Comparison of ENCODE assay signal across 37 cellular contexts in genomic region chr7:139562972-139563565, GRCh38. TPM values are rescaled to one million over a fixed set of nuclear protein-coding genes. Genes with fewer than 3 reads are reported as not detected.
DNase-seq lines count a peak whose midpoint lies in the region; ATAC-seq, FAIRE-seq and TF ChIP-seq lines count a peak whose summit lies in the region.
"Had no signal": no experiment of that assay in that cellular context is flagged by ENCODE, and none has a peak within 500 bp of the region (broad histone marks: within the 10 kb centered on the region; RNA-seq: fewer than 3 reads in every experiment).

No MANE protein-coding gene starts in this region.

- H4K20me1 ChIP-seq in K562 (replicated peaks; ENCODE audit: control insufficient read depth, insufficient read depth, low read length) = no peaks in the 10 kb centered on the region

- no peak for FAIRE-seq in K562 (lab: Jason Lieb, UNC)
- FAIRE-seq: A549, bronchial epithelial cell, GM12878, GM19239, H54, urothelium cell line had no signal

- no peaks in the 10 kb centered on the region for H3K27me3 Mint-ChIP-seq in MCF 10A (ENCODE audit: insufficient read depth, unreplicated experiment)
- peaks cover 1 to 4% of the 10 kb centered on the region in 2 donors for H3K27me3 Mint-ChIP-seq in CD4-positive, alpha-beta memory T cell
- H3K27me3 Mint-ChIP-seq: activated naive CD8-positive, alpha-beta T cell treated with anti-CD3 and anti-CD28 coated beads for 36 hours had no signal

- in situ Hi-C loops in K562 (cut with MboI) = no loop called here

- no peak overlapping the region for H2AFZ ChIP-seq in K562 (ENCODE audit: low read depth, low read length)
- H2AFZ ChIP-seq: parathyroid adenoma had no signal

- H3K27ac ChIP-seq in breast epithelium (no peak overlapping the region), K562 (ENCODE audit: extremely low read depth, low read depth, low read length) (no peak overlapping the region), substantia nigra (ENCODE audit: low read depth, low read length, poor library complexity, severe bottlenecking) (no peak overlapping the region)
- no peak overlapping the region for H3K27ac ChIP-seq in CD4-positive, alpha-beta memory T cell (ENCODE audit: low read depth, low read length)
- H3K27ac ChIP-seq: A549, colonic mucosa, HL-60, KMS-11, parathyroid adenoma, VCaP had no signal

- H3K36me3 ChIP-seq in breast epithelium = no peaks in the 10 kb centered on the region
- no peaks in the 10 kb centered on the region for H3K36me3 ChIP-seq in CD4-positive, alpha-beta memory T cell (ENCODE audit: insufficient read depth, low read length)
- no peaks in the 10 kb centered on the region for H3K36me3 ChIP-seq in K562 (ENCODE audit: control insufficient read depth, insufficient read depth, low read length)
- H3K36me3 ChIP-seq: colonic mucosa had no signal

- no peak for TF ChIP-seq CTCF in MCF 10A (IDR thresholded peaks at IDR 0.05; ENCODE audit: unreplicated experiment)
- no peak for TF ChIP-seq CTCF in breast epithelium (IDR thresholded peaks at IDR 0.05)
- TF ChIP-seq CTCF in K562 (IDR thresholded peaks at IDR 0.05 in 2 of 3, conservative IDR thresholded peaks at IDR 0.05 in 1 of 3; ENCODE audit: insufficient read depth in 2 of 3, low read depth in 1 of 3, low read length in 3 of 3) = no peak

- H3K4me3 ChIP-seq in breast epithelium = no peak overlapping the region
- H3K4me3 ChIP-seq in CD4-positive, alpha-beta memory T cell (ENCODE audit: low read length in 2 of 2) = no peak overlapping the region
- no peak overlapping the region for H3K4me3 ChIP-seq in K562
- H3K4me3 ChIP-seq: A549, colonic mucosa, GM12878, smooth muscle cell had no signal

- H3K4me1 Mint-ChIP-seq in MCF 10A (ENCODE audit: insufficient read depth, unreplicated experiment) = no peaks in the 10 kb centered on the region
- H3K4me1 Mint-ChIP-seq in CD4-positive, alpha-beta memory T cell = peaks cover 12 to 45% (median 17%) of the 10 kb centered on the region in 4 donors

- peaks cover 41% of the 10 kb centered on the region for H3K36me3 Mint-ChIP-seq in MCF 10A (ENCODE audit: insufficient read depth, unreplicated experiment)
- peaks cover 6 to 22% of the 10 kb centered on the region in 2 donors for H3K36me3 Mint-ChIP-seq in CD4-positive, alpha-beta memory T cell

- H3K9me1 ChIP-seq in K562 (ENCODE audit: control insufficient read depth, insufficient read depth, low read length) = no peaks in the 10 kb centered on the region

- no peak for TF ChIP-seq EP300 in K562 (IDR thresholded peaks at IDR 0.05; ENCODE audit: low read length)

- TF ChIP-seq POLR2A in breast epithelium (IDR thresholded peaks at IDR 0.05) (no peak), K562 (conservative IDR thresholded peaks at IDR 0.05) (no peak)

- no peaks in the 10 kb centered on the region for H3K4me1 ChIP-seq in breast epithelium
- H3K4me1 ChIP-seq in CD4-positive, alpha-beta memory T cell (ENCODE audit: insufficient read depth, low read length) = peaks cover 13% of the 10 kb centered on the region
- H3K4me1 ChIP-seq in K562 (replicated peaks in 1 of 2; ENCODE audit: control insufficient read depth in 2 of 2, insufficient read depth in 2 of 2, low read length in 2 of 2) = peaks cover 0 to 10% of the 10 kb centered on the region in 2 experiments; a peak in 3 of 5 replicates
- H3K4me1 ChIP-seq: A549, colonic mucosa, parathyroid adenoma had no signal

- DNase-seq in MCF 10A (ENCODE audit: unreplicated experiment) (no peak), breast epithelium (ENCODE audit: low spot score in 2 of 2) (no peak), K562 (ENCODE audit: extremely low read depth in 1 of 4, low spot score in 3 of 4) (peak in 1 of 4 experiments; percentile 44), mesenteric fat pad (ENCODE audit: low spot score) (peak; percentile 76), substantia nigra (lab: John Stamatoyannopoulos, UW) (no peak), nucleus accumbens (lab: John Stamatoyannopoulos, UW) (no peak)
- no peak for DNase-seq in CD4-positive, alpha-beta memory T cell
- no peak for DNase-seq in activated CD4-positive, alpha-beta T cell treated with anti-CD3 and anti-CD28 coated beads, Interleukin-2, amount 50 U/mL, for 48 hours
- DNase-seq: activated CD4-positive, alpha-beta T cell treated with anti-CD3 and anti-CD28 coated beads for 36 hours; activated CD8-positive, alpha-beta T cell treated with anti-CD3 and anti-CD28 coated beads, Interleukin-2, amount 10 ng/mL, durations not matched to agents 7 days and 5 days; activated effector memory CD4-positive, alpha-beta T cell treated with Interleukin-2 at 50 U/mL for 16 hours; activated naive CD8-positive, alpha-beta T cell treated with anti-CD3 and anti-CD28 coated beads for 36 hours; activated T-cell treated with anti-CD3 and anti-CD28 coated beads for 4 hours; AML-193; anterior cingulate cortex; colonic mucosa; mammary epithelial cell; NCI-H1436 treated with DMSO at 0.1 percent for 48 hours; NCI-H226; NCI-H526 treated with DMSO at 0.1 percent for 48 hours; retina; SHP77 treated with DMSO at 0.1 percent for 48 hours; stimulated activated CD4-positive, alpha-beta T cell treated with anti-CD3 and anti-CD28 coated beads, Interleukin-1b, Interleukin-23, amount 100 ng/mL, for 48 hours; stimulated activated naive CD4-positive, alpha-beta T cell treated with Interleukin-2 at 50 U/mL for 16 hours had no signal

- no peak overlapping the region for H3K4me2 ChIP-seq in K562 (ENCODE audit: insufficient read depth, low read length)
- H3K4me2 ChIP-seq: A549, KMS-11, smooth muscle cell had no signal

- no peak overlapping the region for H3K4me3 Mint-ChIP-seq in MCF 10A (ENCODE audit: unreplicated experiment)
- no peak overlapping the region for H3K4me3 Mint-ChIP-seq in CD4-positive, alpha-beta memory T cell
- H3K4me3 Mint-ChIP-seq: activated CD4-positive, alpha-beta T cell treated with anti-CD3 and anti-CD28 coated beads for 36 hours; activated CD8-positive, alpha-beta T cell treated with anti-CD3 and anti-CD28 coated beads, Interleukin-2, amount 10 ng/mL, durations not matched to agents 7 days and 5 days; activated naive CD8-positive, alpha-beta T cell treated with anti-CD3 and anti-CD28 coated beads for 36 hours; neural crest cell had no signal

- no peaks in the 10 kb centered on the region for H3K9me3 Mint-ChIP-seq in MCF 10A (ENCODE audit: unreplicated experiment)
- H3K9me3 Mint-ChIP-seq in CD4-positive, alpha-beta memory T cell = peaks cover 0 to 7% (median under 1%) of the 10 kb centered on the region in 8 donors

- peak; percentile 26 for ATAC-seq in K562
- ATAC-seq: A549; activated CD4-positive, alpha-beta T cell treated with anti-CD3 and anti-CD28 coated beads for 36 hours; activated CD8-positive, alpha-beta T cell treated with anti-CD3 and anti-CD28 coated beads, Interleukin-2, amount 10 ng/mL, durations not matched to agents 7 days and 5 days; GM12878 had no signal

- H3K9me3 ChIP-seq in breast epithelium = no peaks in the 10 kb centered on the region
- H3K9me3 ChIP-seq in CD4-positive, alpha-beta memory T cell (ENCODE audit: control insufficient read depth in 1 of 2, low read length in 2 of 2) = no peaks in the 10 kb centered on the region
- H3K9me3 ChIP-seq in K562 (replicated peaks; ENCODE audit: control insufficient read depth, insufficient read depth, low read depth, low read length) = no peaks in the 10 kb centered on the region
- H3K9me3 ChIP-seq: A549, colonic mucosa had no signal

- CTCF ChIA-PET in MCF 10A (lab: Yijun Ruan, JAX) (interaction anchor here (1.4 kb wide), 1 partner anchor 39 kb away, joined by 4 read pairs; no protein-coding TSS in a partner anchor), K562 (lab: Yijun Ruan, JAX; ENCODE audit: low intra/inter-chr PET ratio) (no interaction called here)
- CTCF ChIA-PET in CD4-positive, alpha-beta memory T cell (lab: Charles Lee; ENCODE audit: partially characterized antibody) = interaction anchor here (1.3 kb wide), 1 partner anchor 39 kb away, joined by 3 read pairs; no protein-coding TSS in a partner anchor

- H3K27ac Mint-ChIP-seq in MCF 10A (ENCODE audit: low read depth, unreplicated experiment) = peak overlapping the region; percentile 75
- peak overlapping the region in 4 of 7 donors; percentile 23 to 76 (median 52) for H3K27ac Mint-ChIP-seq in CD4-positive, alpha-beta memory T cell
- H3K27ac Mint-ChIP-seq: activated CD4-positive, alpha-beta T cell treated with anti-CD3 and anti-CD28 coated beads for 36 hours; activated CD8-positive, alpha-beta T cell treated with anti-CD3 and anti-CD28 coated beads, Interleukin-2, amount 10 ng/mL, durations not matched to agents 7 days and 5 days; activated naive CD8-positive, alpha-beta T cell treated with anti-CD3 and anti-CD28 coated beads for 36 hours had no signal

- no peak for TF ChIP-seq RAD21 in K562 (CRISPR knock-in tag; conservative IDR thresholded peaks at IDR 0.05 in 1 of 2, IDR thresholded peaks at IDR 0.05 in 1 of 2)

- H3K9ac ChIP-seq in K562 (ENCODE audit: insufficient read depth in 1 of 2, low read depth in 2 of 2, low read length in 2 of 2) = no peak overlapping the region
- H3K9ac ChIP-seq: KMS-11, parathyroid adenoma had no signal

- H3K27me3 ChIP-seq in breast epithelium (no peaks in the 10 kb centered on the region), K562 (ENCODE audit: control insufficient read depth in 2 of 2, insufficient read depth in 2 of 2, low read length in 2 of 2) (peaks cover 13 to 26% of the 10 kb centered on the region in 2 experiments; a peak in 4 of 5 replicates)
- H3K27me3 ChIP-seq in CD4-positive, alpha-beta memory T cell (ENCODE audit: insufficient read depth, low read length) = no peaks in the 10 kb centered on the region
- H3K27me3 ChIP-seq: colonic mucosa had no signal

- no peaks in the 10 kb centered on the region for H3K79me2 ChIP-seq in K562 (ENCODE audit: control insufficient read depth, insufficient read depth, low read length)
- H3K79me2 ChIP-seq: parathyroid adenoma had no signal

- intact Hi-C loops in MCF 10A (cut with micrococcal nuclease) = no loop called here
- intact Hi-C loops in breast epithelium (cut with DNase I; ENCODE audit: low total_unique reads) = no loop called here
- intact Hi-C loops in CD4-positive, alpha-beta memory T cell (cut with micrococcal nuclease) = no loop called here
- intact Hi-C loops in K562 (cut with micrococcal nuclease) = no loop called here

- POLR2A ChIA-PET in MCF 10A (lab: Yijun Ruan, JAX) = no interaction called here
- POLR2A ChIA-PET in CD4-positive, alpha-beta memory T cell (lab: Charles Lee; ENCODE audit: partially characterized antibody) = no interaction called here
- POLR2A ChIA-PET in K562 (lab: Yijun Ruan, JAX) = interaction anchor here (0.6 to 2.0 kb wide), 2 partner anchors 18 to 117 kb away, joined by 3 to 6 read pairs; no protein-coding TSS in a partner anchor

- WGBS in K562 (ENCODE audit: insufficient coverage, low coverage, missing lambda C conversion rate) = 46% methylated on average over 13 of the region's 13 CpGs

- BruUV-seq in MCF 10A (replicated peaks; lab: Mats Ljungman, UMichigan) (no TSS peak), K562 (replicated peaks; lab: Mats Ljungman, UMichigan) (no TSS peak)

RNA-seq across cellular contexts. Expression of gene CLEC2L, which starts 39.6 kb away (rescaled TPM):
- total RNA-seq in MCF 10A (2022) (not detected in 2 replicates), breast epithelium (not detected), K562 (2014; rRNA removed) (1.6 and 4.1 TPM in 2 replicates), K562 (2014; rRNA removed; fragmentation: Illumina TruSeq; extraction: Trizol) (0.73 and 0.87 TPM in 2 replicates), K562 (2015; rRNA removed; fragmentation: Illumina TruSeq; extraction: Trizol) (1.5 and 1.8 TPM in 2 replicates), K562 (2021) (5.4 and 5.5 TPM in 2 replicates), mesenteric fat pad (not detected)
- not detected for total RNA-seq in CD4-positive, alpha-beta memory T cell
- polyA plus RNA-seq in CD4-positive, alpha-beta memory T cell = not detected
- 0.32 and 1.4 TPM in 2 replicates for total RNA-seq in K562 (2011; cell fraction: chromatin; rRNA removed; ENCODE audit: low replicate concordance)
- 2.3 and 3.4 TPM in 2 replicates for total RNA-seq in K562 (2011; cell fraction: nucleolus; rRNA removed)
- 0.92 and 1.5 TPM in 2 replicates for total RNA-seq in K562 (2011; cell fraction: nucleoplasm; rRNA removed)
- polyA plus RNA-seq in K562 (2011; rRNA removed) (0.84 and 26.0 TPM in 2 replicates), K562 (2014; fragmentation: Illumina TruSeq; extraction: Trizol) (1.9 and 2.9 TPM in 2 replicates), K562 (2014; fragmentation: Nextera tagmentation; extraction: Ambion mirVana) (1 to 10 TPM in 1 of 2 experiments, under 1 TPM in 1; 0.94 to 2.1 TPM), K562 (2014; rRNA removed) (5.3 and 7.1 TPM in 2 replicates)
- polyA plus RNA-seq in K562 (2011; cell fraction: cytosol; rRNA removed) = 4.2 and 37.0 TPM in 2 replicates
- polyA plus RNA-seq in K562 (2011; cell fraction: nucleus; rRNA removed) = 2.4 and 31.5 TPM in 2 replicates
- 4.2 and 5.7 TPM in 2 replicates for polyA plus RNA-seq in K562 (2012)
- 2.2 TPM in 1 of 2 replicates, not detected in the other for polyA minus RNA-seq in K562 (2011; rRNA and poly(A)+ RNA removed)
- 2.9 TPM in 1 of 2 replicates, not detected in the other for polyA minus RNA-seq in K562 (2011; cell fraction: cytosol; rRNA and poly(A)+ RNA removed)
- polyA minus RNA-seq in K562 (2011; cell fraction: nucleus; rRNA and poly(A)+ RNA removed) = 0.67 and 9.7 TPM in 2 replicates
- total RNA-seq: activated CD4-positive, alpha-beta T cell treated with anti-CD3 and anti-CD28 coated beads for 36 hours; activated CD8-positive, alpha-beta T cell treated with anti-CD3 and anti-CD28 coated beads, Interleukin-2, amount 10 ng/mL, durations not matched to agents 7 days and 5 days; activated naive CD8-positive, alpha-beta T cell treated with anti-CD3 and anti-CD28 coated beads for 36 hours; bronchial epithelial cell; colonic mucosa; fibroblast of villous mesenchyme; GM12878; mammary epithelial cell; smooth muscle cell had no signal
- polyA plus RNA-seq: GM12878, mammary epithelial cell, smooth muscle cell had no signal
